ENCODE assay signal across 20 cellular contexts in the genomic region with DNA sequence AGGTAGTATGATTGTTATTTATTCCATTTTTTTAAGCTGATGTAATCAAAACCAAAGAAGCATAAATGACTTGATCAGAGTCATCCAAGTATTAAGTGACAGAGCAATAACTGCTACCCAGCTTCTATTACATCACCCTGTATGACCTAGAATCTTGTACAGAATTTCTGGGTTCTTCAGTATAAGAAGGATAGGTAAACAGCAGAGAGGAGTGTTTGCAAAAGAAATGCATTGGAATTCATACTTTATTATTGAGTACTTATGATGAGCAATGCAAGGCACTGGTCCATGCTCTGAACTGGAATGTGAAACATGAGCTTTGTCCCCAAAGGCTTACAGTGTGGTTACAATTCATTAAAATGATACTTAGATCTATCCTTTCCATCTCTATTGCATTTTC.
DNase-seq lines count a peak whose midpoint lies in the region; ATAC-seq and TF ChIP-seq lines count a peak whose summit lies in the region.
"Had no signal": no experiment of that assay in that cellular context is flagged by ENCODE, and none has a peak within 500 bp of the region (broad histone marks: within the 10 kb centered on the region; RNA-seq: fewer than 3 reads in every experiment).

No MANE protein-coding gene starts in this region.

- intact Hi-C loops in lower lobe of right lung (cut with DNase I) (no loop called here), upper lobe of right lung (cut with DNase I) (no loop called here)

- DNase-seq in M059J (ENCODE audit: low read depth) (peak; percentile 51), astrocyte of the hippocampus (ENCODE audit: low read depth, low spot score) (peak; percentile 41), lower lobe of right lung (no peak), upper lobe of right lung (no peak), A172 (ENCODE audit: low spot score) (no peak)
- no peak for DNase-seq in activated T-cell treated with anti-CD3 and anti-CD28 coated beads, Interleukin-2, amount 50 U/mL, for 48 hours
- DNase-seq in central memory CD4-positive, alpha-beta T cell: no peak
- DNase-seq: activated CD4-positive, alpha-beta T cell treated with anti-CD3 and anti-CD28 coated beads for 36 hours; activated T-cell treated with anti-CD3 and anti-CD28 coated beads for 4 hours; midbrain; NCI-H1092; NCI-H187 treated with DMSO at 0.1 percent for 48 hours; NCI-H226; NCI-H526 treated with DMSO at 0.1 percent for 48 hours; Right ventricle myocardium superior; stimulated activated naive B cell treated with anti-CD40 and anti-IgM and Interleukin-4, amounts not matched to agents 10 μg/mL and 1 μg/mL and 100 μg/mL, for 72 hours; upper lobe of left lung had no signal

- peak; percentile 64 to 70 for ATAC-seq in lower lobe of right lung
- ATAC-seq in upper lobe of right lung: peak; percentile 42
- ATAC-seq: activated CD4-positive, alpha-beta T cell treated with anti-CD3 and anti-CD28 coated beads for 36 hours; activated naive CD4-positive, alpha-beta T cell treated with anti-CD3 and anti-CD28 coated beads, Interleukin-2, amount 50 U/mL, for 72 hours; stimulated activated naive B cell treated with anti-CD40 and anti-IgM and Interleukin-4, amounts not matched to agents 10 μg/mL and 1 μg/mL and 100 μg/mL, for 72 hours had no signal

- H3K27me3 ChIP-seq in lower lobe of right lung (ENCODE audit: low read depth): no peaks in the 10 kb centered on the region
- H3K27me3 ChIP-seq in upper lobe of right lung: no peaks in the 10 kb centered on the region
- H3K27me3 ChIP-seq: upper lobe of left lung had no signal

- H3K36me3 ChIP-seq in lower lobe of right lung (no peaks in the 10 kb centered on the region), upper lobe of right lung (no peaks in the 10 kb centered on the region)
- H3K36me3 ChIP-seq: upper lobe of left lung had no signal

- no peak overlapping the region for H3K27ac ChIP-seq in lower lobe of right lung
- H3K27ac ChIP-seq in upper lobe of right lung: no peak overlapping the region
- H3K27ac ChIP-seq: C4-2B, skin epidermis, upper lobe of left lung had no signal

- H3K4me1 ChIP-seq in lower lobe of right lung: no peaks in the 10 kb centered on the region
- no peaks in the 10 kb centered on the region for H3K4me1 ChIP-seq in upper lobe of right lung
- H3K4me1 ChIP-seq: upper lobe of left lung had no signal

- H3K9me3 ChIP-seq in lower lobe of right lung (no peaks in the 10 kb centered on the region), upper lobe of right lung (no peaks in the 10 kb centered on the region)
- H3K9me3 ChIP-seq: upper lobe of left lung had no signal

- H3K4me3 ChIP-seq in lower lobe of right lung (no peak overlapping the region), upper lobe of right lung (no peak overlapping the region)
- H3K4me3 ChIP-seq: skin epidermis, upper lobe of left lung had no signal

- TF ChIP-seq CTCF in lower lobe of right lung (IDR thresholded peaks at IDR 0.05) (no peak), upper lobe of right lung (IDR thresholded peaks at IDR 0.05) (no peak)

Comparison
In these comparisons a context has a peak if more than half of its experiments do, and no peak if none do; other contexts are left out.
1. DNase-seq: peak in M059J (single experiment) and astrocyte of the hippocampus (single experiment); none in lower lobe of right lung (single experiment), upper lobe of right lung (single experiment), activated T-cell treated with anti-CD3 and anti-CD28 coated beads, Interleukin-2, amount 50 U/mL, for 48 hours (0 of 2), A172 (single experiment) and central memory CD4-positive, alpha-beta T cell (single experiment).